ENCODE assay signal across 11 cellular contexts in the genomic region with DNA sequence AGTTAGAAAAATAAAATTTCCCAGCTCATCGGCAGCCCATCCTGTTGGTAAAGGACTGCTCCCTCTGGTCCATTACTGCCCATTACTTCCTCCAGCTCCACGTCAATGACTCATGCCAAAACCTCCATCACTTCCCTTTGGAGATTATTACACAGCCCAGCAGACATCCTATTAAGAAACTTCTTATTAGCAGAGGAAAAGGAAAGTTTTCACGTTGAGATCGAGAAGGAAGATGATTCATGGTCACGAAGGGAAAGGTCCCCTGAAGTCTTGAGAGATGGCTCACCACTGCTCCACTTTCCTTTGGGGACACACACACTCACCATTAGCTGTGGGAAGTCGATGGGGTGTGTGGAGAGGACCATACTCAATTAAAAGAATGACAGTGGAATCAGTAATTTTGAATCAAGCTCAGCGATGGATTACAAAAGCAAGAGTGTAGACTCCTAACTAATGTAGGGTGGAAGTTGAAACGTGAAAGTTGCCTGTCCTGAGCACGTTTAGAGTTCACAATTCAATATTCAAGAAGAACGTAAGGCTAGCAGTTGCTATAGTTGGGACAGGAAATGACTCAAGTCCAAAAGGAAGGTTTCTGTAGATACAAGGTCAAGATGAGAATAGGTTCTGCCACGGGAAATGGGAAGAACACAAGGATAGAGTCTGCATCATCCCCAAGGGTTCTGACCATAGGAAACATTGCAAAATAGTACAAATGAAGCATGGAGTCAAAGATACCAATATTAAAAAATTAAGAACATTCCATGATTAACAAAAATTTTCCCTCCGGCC. TPM values are rescaled to one million over a fixed set of nuclear protein-coding genes. Genes with fewer than 3 reads are reported as not detected.
DNase-seq lines count a peak whose midpoint lies in the region; ATAC-seq and TF ChIP-seq lines count a peak whose summit lies in the region.
"Had no signal": no experiment of that assay in that cellular context is flagged by ENCODE, and none has a peak within 500 bp of the region (broad histone marks: within the 10 kb centered on the region; RNA-seq: fewer than 3 reads in every experiment).

No MANE protein-coding gene starts in this region.

- ATAC-seq in activated T-helper 17 cell treated with anti-CD3 and anti-CD28 coated beads, Interleukin-2, amount 50 U/mL, for 72 hours (replicated peaks): peak; percentile 38
- ATAC-seq in GM19035 (IDR thresholded peaks at IDR 0.05; ENCODE audit: unreplicated experiment): no peak
- ATAC-seq: naive thymus-derived CD8-positive, alpha-beta T cell had no signal

- H4K20me1 ChIP-seq in smooth muscle cell (ENCODE audit: low read depth): peaks cover 3% of the 10 kb centered on the region

- H3K79me2 ChIP-seq in smooth muscle cell (ENCODE audit: low read depth): peaks cover 16% of the 10 kb centered on the region

- no peak overlapping the region for H3K27ac Mint-ChIP-seq in activated T-helper 17 cell treated with anti-CD3 and anti-CD28 coated beads, Interleukin-2, amount 50 U/mL, for 72 hours
- H3K27ac Mint-ChIP-seq: naive thymus-derived CD8-positive, alpha-beta T cell had no signal

- TF ChIP-seq CTCF in HFF-Myc (IDR thresholded peaks at IDR 0.05; ENCODE audit: low read depth, low read length, missing control alignments) (no peak), left ventricle myocardium inferior (IDR thresholded peaks at IDR 0.05; ENCODE audit: borderline replicate concordance) (no peak), smooth muscle cell (IDR thresholded peaks at IDR 0.05; ENCODE audit: borderline replicate concordance, insufficient read depth, poor library complexity, severe bottlenecking) (no peak)

- H3K36me3 Mint-ChIP-seq in activated T-helper 17 cell treated with anti-CD3 and anti-CD28 coated beads, Interleukin-2, amount 50 U/mL, for 72 hours (ENCODE audit: low read depth): no peaks in the 10 kb centered on the region
- H3K36me3 Mint-ChIP-seq: naive thymus-derived CD8-positive, alpha-beta T cell had no signal

- 63% methylated on average over 12 of the region's 12 CpGs for WGBS in smooth muscle cell (ENCODE audit: low lambda C conversion rate)

- H3K27ac ChIP-seq in left ventricle myocardium inferior (replicated peaks): peak overlapping the region; percentile 92
- peak overlapping the region; percentile 77 for H3K27ac ChIP-seq in smooth muscle cell (ENCODE audit: low read depth)

- DNase-seq in HFF-Myc (ENCODE audit: extremely low read depth, low read depth) (peak; percentile 22), left ventricle myocardium inferior (no peak), smooth muscle cell (lab: John Stamatoyannopoulos, UW; ENCODE audit: unreplicated experiment) (no peak), foreskin melanocyte (no peak), superior temporal gyrus (ENCODE audit: extremely low spot score) (no peak)
- no peak for DNase-seq in activated naive CD4-positive, alpha-beta T cell treated with anti-CD3 and anti-CD28 coated beads, Interleukin-2, amount 50 U/mL, for 16 hours
- DNase-seq: GF-D8; naive thymus-derived CD8-positive, alpha-beta T cell; NCI-H2107 had no signal

- H3K9me3 ChIP-seq in left ventricle myocardium inferior (replicated peaks) (no peaks in the 10 kb centered on the region), smooth muscle cell (replicated peaks; ENCODE audit: low read depth) (no peaks in the 10 kb centered on the region)

- H3K9ac ChIP-seq in smooth muscle cell (ENCODE audit: low read depth): no peak overlapping the region

- no peak overlapping the region for H3K4me3 ChIP-seq in HFF-Myc (replicated peaks; ENCODE audit: low read depth, low read length)
- peak overlapping the region; percentile 25 for H3K4me3 ChIP-seq in left ventricle myocardium inferior
- no peak overlapping the region for H3K4me3 ChIP-seq in smooth muscle cell

- H3K9me3 Mint-ChIP-seq in activated T-helper 17 cell treated with anti-CD3 and anti-CD28 coated beads, Interleukin-2, amount 50 U/mL, for 72 hours: peaks cover 3% of the 10 kb centered on the region
- H3K9me3 Mint-ChIP-seq: naive thymus-derived CD8-positive, alpha-beta T cell had no signal

- peak overlapping the region; percentile 18 for H3K4me2 ChIP-seq in smooth muscle cell

- peaks cover 93% of the 10 kb centered on the region for H3K4me1 ChIP-seq in left ventricle myocardium inferior
- H3K4me1 ChIP-seq in smooth muscle cell (ENCODE audit: low read depth): no peaks in the 10 kb centered on the region

- peaks cover 5% of the 10 kb centered on the region for H3K4me1 Mint-ChIP-seq in activated T-helper 17 cell treated with anti-CD3 and anti-CD28 coated beads, Interleukin-2, amount 50 U/mL, for 72 hours

- no peak overlapping the region for H3K4me3 Mint-ChIP-seq in activated T-helper 17 cell treated with anti-CD3 and anti-CD28 coated beads, Interleukin-2, amount 50 U/mL, for 72 hours
- H3K4me3 Mint-ChIP-seq: naive thymus-derived CD8-positive, alpha-beta T cell had no signal

- peaks cover 14% of the 10 kb centered on the region for H3K27me3 Mint-ChIP-seq in activated T-helper 17 cell treated with anti-CD3 and anti-CD28 coated beads, Interleukin-2, amount 50 U/mL, for 72 hours

- H3K36me3 ChIP-seq in left ventricle myocardium inferior (no peaks in the 10 kb centered on the region), smooth muscle cell (ENCODE audit: low read depth) (no peaks in the 10 kb centered on the region)

- H3K27me3 ChIP-seq in left ventricle myocardium inferior (ENCODE audit: low read depth): no peaks in the 10 kb centered on the region
- no peaks in the 10 kb centered on the region for H3K27me3 ChIP-seq in smooth muscle cell (ENCODE audit: low read depth)

- no peak overlapping the region for H2AFZ ChIP-seq in smooth muscle cell (ENCODE audit: low read depth)

- H3F3A ChIP-seq in smooth muscle cell (ENCODE audit: low read depth): no peaks in the 10 kb centered on the region

- intact Hi-C loops in left ventricle myocardium inferior (cut with micrococcal nuclease): no loop called here

RNA-seq across cellular contexts. Expression of a gene that starts 21.6 kb away (rescaled TPM):
- total RNA-seq in activated T-helper 17 cell treated with anti-CD3 and anti-CD28 coated beads, Interleukin-2, amount 50 U/mL, for 72 hours: 1 to 10 TPM; 1.8 to 2.9 TPM
- total RNA-seq in left ventricle myocardium inferior (22.5 TPM), smooth muscle cell (16.2 and 21.2 TPM in 2 replicates)
- 12.7 and 13.3 TPM in 2 replicates for polyA plus RNA-seq in smooth muscle cell
- total RNA-seq: naive thymus-derived CD8-positive, alpha-beta T cell had no signal
- polyA plus RNA-seq: naive thymus-derived CD8-positive, alpha-beta T cell had no signal
